In genomic region chr5:135221696-135222095, GRCh38 we compare ENCODE assay signal across 22 cellular contexts.
DNase-seq lines count a peak whose midpoint lies in the region; ATAC-seq and TF ChIP-seq lines count a peak whose summit lies in the region.
"Had no signal": no experiment of that assay in that cellular context is flagged by ENCODE, and none has a peak within 500 bp of the region (broad histone marks: within the 10 kb centered on the region; RNA-seq: fewer than 3 reads in every experiment).

No MANE protein-coding gene starts in this region.

- H3K27me3 ChIP-seq in A673 (replicated peaks; ENCODE audit: insufficient read depth, low read depth, low read length, poor library complexity) (no peaks in the 10 kb centered on the region), upper lobe of left lung (no peaks in the 10 kb centered on the region)
- H3K27me3 ChIP-seq: adrenal gland, neutrophil had no signal

- H3K4me3 Mint-ChIP-seq in type B pancreatic cell: no peak overlapping the region
- H3K4me3 Mint-ChIP-seq: brain; stimulated activated memory B cell treated with anti-CD40 and anti-IgM and Interleukin-4, amounts not matched to agents 10 μg/mL and 1 μg/mL and 100 μg/mL, for 72 hours; T-helper 1 cell treated with Interleukin-12 subunit alpha and Interleukin-12 subunit beta and Interleukin-4 antibody, amounts not matched to agents 30 μg/mL and 1 μg/mL, for 36 hours had no signal

- H3K9me3 ChIP-seq in A673 (ENCODE audit: low read depth, low read length, poor library complexity, severe bottlenecking) (no peaks in the 10 kb centered on the region), upper lobe of left lung (no peaks in the 10 kb centered on the region)
- H3K9me3 ChIP-seq: adrenal gland, neutrophil had no signal

- H3K36me3 Mint-ChIP-seq in type B pancreatic cell: peaks cover 3% of the 10 kb centered on the region
- H3K36me3 Mint-ChIP-seq: brain; stimulated activated memory B cell treated with anti-CD40 and anti-IgM and Interleukin-4, amounts not matched to agents 10 μg/mL and 1 μg/mL and 100 μg/mL, for 72 hours had no signal

- H3K27ac ChIP-seq in coronary artery (no peak overlapping the region), A673 (ENCODE audit: low read depth, low read length, poor library complexity, severe bottlenecking) (no peak overlapping the region), upper lobe of left lung (no peak overlapping the region)
- H3K27ac ChIP-seq: adrenal gland, neutrophil had no signal

- H3K27ac Mint-ChIP-seq in type B pancreatic cell: no peak overlapping the region
- H3K27ac Mint-ChIP-seq: brain; stimulated activated memory B cell treated with anti-CD40 and anti-IgM and Interleukin-4, amounts not matched to agents 10 μg/mL and 1 μg/mL and 100 μg/mL, for 72 hours; T-helper 1 cell treated with Interleukin-12 subunit alpha and Interleukin-12 subunit beta and Interleukin-4 antibody, amounts not matched to agents 30 μg/mL and 1 μg/mL, for 36 hours had no signal

- peaks cover 20% of the 10 kb centered on the region for H3K4me1 Mint-ChIP-seq in type B pancreatic cell (ENCODE audit: unreplicated experiment)
- H3K4me1 Mint-ChIP-seq: stimulated activated memory B cell treated with anti-CD40 and anti-IgM and Interleukin-4, amounts not matched to agents 10 μg/mL and 1 μg/mL and 100 μg/mL, for 72 hours had no signal

- peak; percentile 51 for DNase-seq in activated effector memory CD4-positive, alpha-beta T cell treated with anti-CD3 and anti-CD28 coated beads, Interleukin-2, amount 50 U/mL, for 16 hours
- DNase-seq in activated effector memory CD4-positive, alpha-beta T cell treated with Interleukin-2 at 50 U/mL for 16 hours: no peak
- DNase-seq in coronary artery (ENCODE audit: low spot score): peak; percentile 29
- peak; percentile 45 for DNase-seq in mesenteric fat pad (ENCODE audit: low spot score)
- DNase-seq in type B pancreatic cell (ENCODE audit: extremely low spot score, unreplicated experiment): peak; percentile 32
- no peak for DNase-seq in A673 (ENCODE audit: low spot score)
- DNase-seq in upper lobe of left lung: no peak
- DNase-seq: activated CD4-positive, alpha-beta T cell treated with anti-CD3 and anti-CD28 coated beads for 4 hours; activated gamma-delta T cell; Calu3; HCEC 1CT; Karpas-422; kidney glomerular epithelial cell; mammary epithelial cell; NCI-H510A; stimulated activated CD4-positive, alpha-beta T cell treated with anti-CD3 and anti-CD28 coated beads, Interleukin-2, amount 100 ng/mL, for 48 hours had no signal

- no peak for TF ChIP-seq EP300 in upper lobe of left lung (IDR thresholded peaks at IDR 0.05)

- H3K4me3 ChIP-seq in coronary artery (no peak overlapping the region), A673 (ENCODE audit: low read depth, low read length, poor library complexity, severe bottlenecking) (no peak overlapping the region), upper lobe of left lung (no peak overlapping the region)
- H3K4me3 ChIP-seq: adrenal gland had no signal

- no peaks in the 10 kb centered on the region for H3K9me3 Mint-ChIP-seq in type B pancreatic cell
- H3K9me3 Mint-ChIP-seq: brain; stimulated activated memory B cell treated with anti-CD40 and anti-IgM and Interleukin-4, amounts not matched to agents 10 μg/mL and 1 μg/mL and 100 μg/mL, for 72 hours; T-helper 1 cell treated with Interleukin-12 subunit alpha and Interleukin-12 subunit beta and Interleukin-4 antibody, amounts not matched to agents 30 μg/mL and 1 μg/mL, for 36 hours had no signal

- H3K27me3 Mint-ChIP-seq in type B pancreatic cell: peaks cover 27% of the 10 kb centered on the region

- TF ChIP-seq CTCF in coronary artery (IDR thresholded peaks at IDR 0.05) (no peak), type B pancreatic cell (conservative IDR thresholded peaks at IDR 0.05) (no peak), A673 (conservative IDR thresholded peaks at IDR 0.05; ENCODE audit: low read depth, low read length) (no peak), upper lobe of left lung (IDR thresholded peaks at IDR 0.05) (no peak)

- TF ChIP-seq POLR2A in upper lobe of left lung (IDR thresholded peaks at IDR 0.05): no peak

- H3K4me1 ChIP-seq in A673 (ENCODE audit: insufficient read depth, low read length, poor library complexity, severe bottlenecking): no peaks in the 10 kb centered on the region
- peaks cover 0 to 8% (median 5%) of the 10 kb centered on the region in 4 donors for H3K4me1 ChIP-seq in upper lobe of left lung
- H3K4me1 ChIP-seq: adrenal gland had no signal

- H3K36me3 ChIP-seq in A673 (ENCODE audit: insufficient read depth, low read length, poor library complexity, severe bottlenecking) (no peaks in the 10 kb centered on the region), upper lobe of left lung (no peaks in the 10 kb centered on the region)
- H3K36me3 ChIP-seq: adrenal gland, neutrophil had no signal

- no TSS peak for BruUV-seq in A673 (replicated peaks; lab: Mats Ljungman, UMichigan)

- CTCF ChIA-PET in A673 (lab: Charles Lee): no interaction called here

- POLR2A ChIA-PET in A673 (lab: Charles Lee; ENCODE audit: low non-redundant PET): no interaction called here

- intact Hi-C loops in A673 (cut with micrococcal nuclease; ENCODE audit: unreplicated experiment): no loop called here

- 82 to 93% methylated on average over 2 of the region's 2 CpGs for WGBS in upper lobe of left lung, 2 donors

- no peak for ATAC-seq in upper lobe of left lung (ENCODE audit: low FRiP score in 2 of 2)
- no peak for ATAC-seq in GM21360 (IDR thresholded peaks at IDR 0.05; ENCODE audit: unreplicated experiment)
- ATAC-seq: stimulated activated memory B cell treated with anti-CD40 and anti-IgM and Interleukin-4, amounts not matched to agents 10 μg/mL and 1 μg/mL and 100 μg/mL, for 72 hours had no signal

Comparison
In these comparisons a context has a peak if more than half of its experiments do, and no peak if none do; other contexts are left out.
1. DNase-seq: peak in activated effector memory CD4-positive, alpha-beta T cell treated with anti-CD3 and anti-CD28 coated beads, Interleukin-2, amount 50 U/mL, for 16 hours (single experiment), coronary artery (single experiment), mesenteric fat pad (single experiment) and type B pancreatic cell (single experiment); none in activated effector memory CD4-positive, alpha-beta T cell treated with Interleukin-2 at 50 U/mL for 16 hours (single experiment), A673 (single experiment) and upper lobe of left lung (0 of 2).